Comparison of ENCODE assay signal across 28 cellular contexts in genomic region chr15:23529891-23530290, GRCh38.
"Had no signal": no experiment of that assay in that cellular context is flagged by ENCODE, and none has a peak within 500 bp of the region (broad histone marks: within the 10 kb centered on the region; RNA-seq: fewer than 3 reads in every experiment).

No MANE protein-coding gene starts in this region.

- H3K27ac Mint-ChIP-seq: natural killer cell; nephron; neural progenitor cell; progenitor cell of endocrine pancreas; stimulated activated effector memory CD8-positive, alpha-beta T cell treated with anti-CD3 and anti-CD28 coated beads, Interleukin-12 subunit alpha, Interleukin-12 subunit beta, amount 100 ng/mL, for 72 hours; stimulated activated naive CD8-positive, alpha-beta T cell treated with anti-CD3 and anti-CD28 coated beads, Interleukin-15, amount 100 ng/mL, for 72 hours; type B pancreatic cell had no signal

- H3K4me3 Mint-ChIP-seq: natural killer cell; nephron; neural progenitor cell; stimulated activated effector memory CD8-positive, alpha-beta T cell treated with anti-CD3 and anti-CD28 coated beads, Interleukin-12 subunit alpha, Interleukin-12 subunit beta, amount 100 ng/mL, for 72 hours; stimulated activated naive CD8-positive, alpha-beta T cell treated with anti-CD3 and anti-CD28 coated beads, Interleukin-15, amount 100 ng/mL, for 72 hours; type B pancreatic cell had no signal

- H3K27ac ChIP-seq: neural progenitor cell, ovary, parathyroid adenoma, psoas muscle, right lobe of liver, sigmoid colon, suprapubic skin, testis, tibial artery, transverse colon, upper lobe of right lung, uterus had no signal

- H3K27me3 Mint-ChIP-seq: progenitor cell of endocrine pancreas; stimulated activated naive CD8-positive, alpha-beta T cell treated with anti-CD3 and anti-CD28 coated beads, Interleukin-15, amount 100 ng/mL, for 72 hours; type B pancreatic cell had no signal

- ATAC-seq: natural killer cell; psoas muscle; right cardiac atrium; right lobe of liver; stimulated activated effector memory CD8-positive, alpha-beta T cell treated with anti-CD3 and anti-CD28 coated beads, Interleukin-12 subunit alpha, Interleukin-12 subunit beta, amount 100 ng/mL, for 72 hours; stimulated activated naive CD8-positive, alpha-beta T cell treated with anti-CD3 and anti-CD28 coated beads, Interleukin-15, amount 100 ng/mL, for 72 hours; stimulated activated naive CD8-positive, alpha-beta T cell treated with anti-CD3 and anti-CD28 coated beads, Interleukin-15, Interleukin-2, amounts not matched to agents 100 U/mL and 50 U/mL, for 24 hours; upper lobe of right lung had no signal

- DNase-seq: natural killer cell; occipital lobe; ovary; psoas muscle; right cardiac atrium; right lobe of liver; sigmoid colon; small intestine; stimulated activated CD4-positive, alpha-beta T cell treated with anti-CD3 and anti-CD28 coated beads, Interleukin-15, amount 100 ng/mL, for 24 hours; stimulated activated CD4-positive, alpha-beta T cell treated with anti-CD3 and anti-CD28 coated beads, Interleukin-2, amount 100 ng/mL, for 24 hours; stimulated activated CD4-positive, alpha-beta T cell treated with anti-CD3 and anti-CD28 coated beads, Interleukin-2, amount 100 ng/mL, for 48 hours; stimulated activated CD4-positive, alpha-beta T cell treated with anti-CD3 and anti-CD28 coated beads, Interleukin-4, amount 100 ng/mL, for 24 hours; stimulated activated naive CD4-positive, alpha-beta T cell; stimulated activated naive CD8-positive, alpha-beta T cell treated with anti-CD3 and anti-CD28 coated beads, Interleukin-15, amount 100 ng/mL, for 72 hours; stimulated activated naive CD8-positive, alpha-beta T cell treated with anti-CD3 and anti-CD28 coated beads, Interleukin-15, Interleukin-2, amounts not matched to agents 100 U/mL and 50 U/mL, for 24 hours; substantia nigra; testis; tibial artery; transverse colon; upper lobe of right lung; uterus had no signal

- H3K4me1 Mint-ChIP-seq: natural killer cell; nephron; neural progenitor cell; stimulated activated effector memory CD8-positive, alpha-beta T cell treated with anti-CD3 and anti-CD28 coated beads, Interleukin-12 subunit alpha, Interleukin-12 subunit beta, amount 100 ng/mL, for 72 hours; stimulated activated naive CD8-positive, alpha-beta T cell treated with anti-CD3 and anti-CD28 coated beads, Interleukin-15, amount 100 ng/mL, for 72 hours had no signal

- H3K36me3 Mint-ChIP-seq: natural killer cell; stimulated activated effector memory CD8-positive, alpha-beta T cell treated with anti-CD3 and anti-CD28 coated beads, Interleukin-12 subunit alpha, Interleukin-12 subunit beta, amount 100 ng/mL, for 72 hours; type B pancreatic cell had no signal

- H3K4me3 ChIP-seq: neural progenitor cell, ovary, psoas muscle, right lobe of liver, sigmoid colon, suprapubic skin, testis, tibial artery, transverse colon, upper lobe of right lung, uterus had no signal
